In the genomic region with DNA sequence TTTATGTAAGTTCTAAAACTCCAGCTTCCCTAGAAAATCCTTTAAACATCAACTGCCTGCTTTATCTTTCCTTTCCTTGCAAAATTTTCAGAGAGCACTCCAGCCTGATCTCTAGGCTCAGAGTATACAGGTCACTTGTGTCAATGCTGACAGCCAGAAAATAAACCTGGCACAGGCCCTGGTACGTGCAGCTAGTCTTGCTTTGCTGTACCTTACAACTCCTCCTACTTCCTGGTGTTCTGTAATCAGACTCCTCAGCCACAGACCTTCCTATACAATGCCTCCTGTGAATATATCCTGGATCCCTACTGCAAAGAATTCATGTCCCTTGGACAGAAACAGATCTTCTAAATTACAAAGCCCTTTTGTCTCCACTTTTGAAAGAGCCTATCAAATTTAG, we compare ENCODE assay signal across 1 cellular context.
TF ChIP-seq lines count a peak whose summit lies in the region.

No MANE protein-coding gene starts in this region.

TF ChIP-seq in GM23338, 12 proteins besides CTCF, POLR2A, EP300 and RAD21 (continued from another document):
- TF ChIP-seq, protein P1, sequence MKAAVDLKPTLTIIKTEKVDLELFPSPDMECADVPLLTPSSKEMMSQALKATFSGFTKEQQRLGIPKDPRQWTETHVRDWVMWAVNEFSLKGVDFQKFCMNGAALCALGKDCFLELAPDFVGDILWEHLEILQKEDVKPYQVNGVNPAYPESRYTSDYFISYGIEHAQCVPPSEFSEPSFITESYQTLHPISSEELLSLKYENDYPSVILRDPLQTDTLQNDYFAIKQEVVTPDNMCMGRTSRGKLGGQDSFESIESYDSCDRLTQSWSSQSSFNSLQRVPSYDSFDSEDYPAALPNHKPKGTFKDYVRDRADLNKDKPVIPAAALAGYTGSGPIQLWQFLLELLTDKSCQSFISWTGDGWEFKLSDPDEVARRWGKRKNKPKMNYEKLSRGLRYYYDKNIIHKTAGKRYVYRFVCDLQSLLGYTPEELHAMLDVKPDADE (IDR thresholded peaks at IDR 0.05), result no peak
- TF ChIP-seq EZH2phosphoT487 (IDR thresholded peaks at IDR 0.05; ENCODE audit: unreplicated experiment) (no peak), EZH2 (IDR thresholded peaks at IDR 0.05; ENCODE audit: low read depth, unreplicated experiment) (no peak), ZNF331 (CRISPR knock-in tag; IDR thresholded peaks at IDR 0.05; ENCODE audit: low read depth) (no peak), CREB1 (CRISPR knock-in tag; IDR thresholded peaks at IDR 0.05; ENCODE audit: low read depth) (no peak), STAT1 (IDR thresholded peaks at IDR 0.05; ENCODE audit: unreplicated experiment) (no peak), POLR2AphosphoS5 (IDR thresholded peaks at IDR 0.05; ENCODE audit: low read depth) (no peak), JUNB (IDR thresholded peaks at IDR 0.05; ENCODE audit: unreplicated experiment) (no peak)
- TF ChIP-seq, protein P2, sequence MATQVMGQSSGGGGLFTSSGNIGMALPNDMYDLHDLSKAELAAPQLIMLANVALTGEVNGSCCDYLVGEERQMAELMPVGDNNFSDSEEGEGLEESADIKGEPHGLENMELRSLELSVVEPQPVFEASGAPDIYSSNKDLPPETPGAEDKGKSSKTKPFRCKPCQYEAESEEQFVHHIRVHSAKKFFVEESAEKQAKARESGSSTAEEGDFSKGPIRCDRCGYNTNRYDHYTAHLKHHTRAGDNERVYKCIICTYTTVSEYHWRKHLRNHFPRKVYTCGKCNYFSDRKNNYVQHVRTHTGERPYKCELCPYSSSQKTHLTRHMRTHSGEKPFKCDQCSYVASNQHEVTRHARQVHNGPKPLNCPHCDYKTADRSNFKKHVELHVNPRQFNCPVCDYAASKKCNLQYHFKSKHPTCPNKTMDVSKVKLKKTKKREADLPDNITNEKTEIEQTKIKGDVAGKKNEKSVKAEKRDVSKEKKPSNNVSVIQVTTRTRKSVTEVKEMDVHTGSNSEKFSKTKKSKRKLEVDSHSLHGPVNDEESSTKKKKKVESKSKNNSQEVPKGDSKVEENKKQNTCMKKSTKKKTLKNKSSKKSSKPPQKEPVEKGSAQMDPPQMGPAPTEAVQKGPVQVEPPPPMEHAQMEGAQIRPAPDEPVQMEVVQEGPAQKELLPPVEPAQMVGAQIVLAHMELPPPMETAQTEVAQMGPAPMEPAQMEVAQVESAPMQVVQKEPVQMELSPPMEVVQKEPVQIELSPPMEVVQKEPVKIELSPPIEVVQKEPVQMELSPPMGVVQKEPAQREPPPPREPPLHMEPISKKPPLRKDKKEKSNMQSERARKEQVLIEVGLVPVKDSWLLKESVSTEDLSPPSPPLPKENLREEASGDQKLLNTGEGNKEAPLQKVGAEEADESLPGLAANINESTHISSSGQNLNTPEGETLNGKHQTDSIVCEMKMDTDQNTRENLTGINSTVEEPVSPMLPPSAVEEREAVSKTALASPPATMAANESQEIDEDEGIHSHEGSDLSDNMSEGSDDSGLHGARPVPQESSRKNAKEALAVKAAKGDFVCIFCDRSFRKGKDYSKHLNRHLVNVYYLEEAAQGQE (IDR thresholded peaks at IDR 0.05; ENCODE audit: unreplicated experiment), result no peak
- TF ChIP-seq, protein P3, sequence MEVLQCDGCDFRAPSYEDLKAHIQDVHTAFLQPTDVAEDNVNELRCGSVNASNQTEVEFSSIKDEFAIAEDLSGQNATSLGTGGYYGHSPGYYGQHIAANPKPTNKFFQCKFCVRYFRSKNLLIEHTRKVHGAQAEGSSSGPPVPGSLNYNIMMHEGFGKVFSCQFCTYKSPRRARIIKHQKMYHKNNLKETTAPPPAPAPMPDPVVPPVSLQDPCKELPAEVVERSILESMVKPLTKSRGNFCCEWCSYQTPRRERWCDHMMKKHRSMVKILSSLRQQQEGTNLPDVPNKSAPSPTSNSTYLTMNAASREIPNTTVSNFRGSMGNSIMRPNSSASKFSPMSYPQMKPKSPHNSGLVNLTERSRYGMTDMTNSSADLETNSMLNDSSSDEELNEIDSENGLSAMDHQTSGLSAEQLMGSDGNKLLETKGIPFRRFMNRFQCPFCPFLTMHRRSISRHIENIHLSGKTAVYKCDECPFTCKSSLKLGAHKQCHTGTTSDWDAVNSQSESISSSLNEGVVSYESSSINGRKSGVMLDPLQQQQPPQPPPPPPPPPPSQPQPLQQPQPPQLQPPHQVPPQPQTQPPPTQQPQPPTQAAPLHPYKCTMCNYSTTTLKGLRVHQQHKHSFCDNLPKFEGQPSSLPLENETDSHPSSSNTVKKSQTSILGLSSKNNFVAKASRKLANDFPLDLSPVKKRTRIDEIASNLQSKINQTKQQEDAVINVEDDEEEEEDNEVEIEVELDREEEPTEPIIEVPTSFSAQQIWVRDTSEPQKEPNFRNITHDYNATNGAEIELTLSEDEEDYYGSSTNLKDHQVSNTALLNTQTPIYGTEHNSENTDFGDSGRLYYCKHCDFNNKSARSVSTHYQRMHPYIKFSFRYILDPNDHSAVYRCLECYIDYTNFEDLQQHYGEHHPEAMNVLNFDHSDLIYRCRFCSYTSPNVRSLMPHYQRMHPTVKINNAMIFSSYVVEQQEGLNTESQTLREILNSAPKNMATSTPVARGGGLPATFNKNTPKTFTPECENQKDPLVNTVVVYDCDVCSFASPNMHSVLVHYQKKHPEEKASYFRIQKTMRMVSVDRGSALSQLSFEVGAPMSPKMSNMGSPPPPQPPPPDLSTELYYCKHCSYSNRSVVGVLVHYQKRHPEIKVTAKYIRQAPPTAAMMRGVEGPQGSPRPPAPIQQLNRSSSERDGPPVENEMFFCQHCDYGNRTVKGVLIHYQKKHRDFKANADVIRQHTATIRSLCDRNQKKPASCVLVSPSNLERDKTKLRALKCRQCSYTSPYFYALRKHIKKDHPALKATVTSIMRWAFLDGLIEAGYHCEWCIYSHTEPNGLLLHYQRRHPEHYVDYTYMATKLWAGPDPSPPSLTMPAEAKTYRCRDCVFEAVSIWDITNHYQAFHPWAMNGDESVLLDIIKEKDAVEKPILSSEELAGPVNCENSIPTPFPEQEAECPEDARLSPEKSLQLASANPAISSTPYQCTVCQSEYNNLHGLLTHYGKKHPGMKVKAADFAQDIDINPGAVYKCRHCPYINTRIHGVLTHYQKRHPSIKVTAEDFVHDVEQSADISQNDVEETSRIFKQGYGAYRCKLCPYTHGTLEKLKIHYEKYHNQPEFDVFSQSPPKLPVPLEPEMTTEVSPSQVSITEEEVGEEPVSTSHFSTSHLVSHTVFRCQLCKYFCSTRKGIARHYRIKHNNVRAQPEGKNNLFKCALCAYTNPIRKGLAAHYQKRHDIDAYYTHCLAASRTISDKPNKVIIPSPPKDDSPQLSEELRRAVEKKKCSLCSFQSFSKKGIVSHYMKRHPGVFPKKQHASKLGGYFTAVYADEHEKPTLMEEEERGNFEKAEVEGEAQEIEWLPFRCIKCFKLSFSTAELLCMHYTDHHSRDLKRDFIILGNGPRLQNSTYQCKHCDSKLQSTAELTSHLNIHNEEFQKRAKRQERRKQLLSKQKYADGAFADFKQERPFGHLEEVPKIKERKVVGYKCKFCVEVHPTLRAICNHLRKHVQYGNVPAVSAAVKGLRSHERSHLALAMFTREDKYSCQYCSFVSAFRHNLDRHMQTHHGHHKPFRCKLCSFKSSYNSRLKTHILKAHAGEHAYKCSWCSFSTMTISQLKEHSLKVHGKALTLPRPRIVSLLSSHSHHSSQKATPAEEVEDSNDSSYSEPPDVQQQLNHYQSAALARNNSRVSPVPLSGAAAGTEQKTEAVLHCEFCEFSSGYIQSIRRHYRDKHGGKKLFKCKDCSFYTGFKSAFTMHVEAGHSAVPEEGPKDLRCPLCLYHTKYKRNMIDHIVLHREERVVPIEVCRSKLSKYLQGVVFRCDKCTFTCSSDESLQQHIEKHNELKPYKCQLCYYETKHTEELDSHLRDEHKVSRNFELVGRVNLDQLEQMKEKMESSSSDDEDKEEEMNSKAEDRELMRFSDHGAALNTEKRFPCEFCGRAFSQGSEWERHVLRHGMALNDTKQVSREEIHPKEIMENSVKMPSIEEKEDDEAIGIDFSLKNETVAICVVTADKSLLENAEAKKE (CRISPR knock-in tag; IDR thresholded peaks at IDR 0.05), result no peak
